In genomic region chr4:4248885-4249203, GRCh38 we compare ENCODE assay signal across 9 cellular contexts. TPM values are rescaled to one million over a fixed set of nuclear protein-coding genes. Genes with fewer than 3 reads are reported as not detected.
DNase-seq lines count a peak whose midpoint lies in the region; ATAC-seq and TF ChIP-seq lines count a peak whose summit lies in the region.
"Had no signal": no experiment of that assay in that cellular context is flagged by ENCODE, and none has a peak within 500 bp of the region (broad histone marks: within the 10 kb centered on the region; RNA-seq: fewer than 3 reads in every experiment).

No MANE protein-coding gene starts in this region.

- no peaks in the 10 kb centered on the region for H3K27me3 Mint-ChIP-seq in T-helper 17 cell

- peak overlapping the region; percentile 93 for H3K4me3 Mint-ChIP-seq in T-helper 17 cell

- H3K27ac ChIP-seq in GM23248, result peak overlapping the region; percentile 91
- H3K27ac ChIP-seq in foreskin keratinocyte, result peak overlapping the region; percentile 87

- peaks cover 5% of the 10 kb centered on the region; the same call in 1 of the 2 replicates for H3F3A ChIP-seq in GM23248 (ENCODE audit: insufficient read depth)

- peak overlapping the region; percentile 97 for H3K27ac Mint-ChIP-seq in T-helper 17 cell

- H3K36me3 Mint-ChIP-seq in T-helper 17 cell (ENCODE audit: low read depth), result peaks cover 6% of the 10 kb centered on the region

- DNase-seq in GM23248, result peak; percentile 66
- DNase-seq in T-helper 17 cell, result no peak
- no peak for DNase-seq in foreskin keratinocyte
- no peak for DNase-seq in CD1c-positive myeloid dendritic cell (ENCODE audit: extremely low spot score)

- peak overlapping the region; percentile 92 for H3K9ac ChIP-seq in GM23248
- peak overlapping the region; percentile 98 for H3K9ac ChIP-seq in skeletal muscle satellite cell (ENCODE audit: low read depth, low read length)

- H3K36me3 ChIP-seq in GM23248 (ENCODE audit: low read depth) (no peaks in the 10 kb centered on the region; the same call in 1 of the 2 replicates), skeletal muscle satellite cell (ENCODE audit: insufficient read depth, low read length) (peaks cover 11% of the 10 kb centered on the region)

- H3K4me1 ChIP-seq in GM23248 (ENCODE audit: insufficient read depth) (peaks cover 14% of the 10 kb centered on the region), foreskin keratinocyte (peaks cover 6% of the 10 kb centered on the region), skeletal muscle satellite cell (ENCODE audit: control insufficient read depth, insufficient read depth, low read length) (peaks cover 15% of the 10 kb centered on the region)

- peaks cover 21% of the 10 kb centered on the region for H3K79me2 ChIP-seq in GM23248 (ENCODE audit: insufficient read depth)

- H3K27me3 ChIP-seq in GM23248 (replicated peaks; ENCODE audit: insufficient read depth), result no peaks in the 10 kb centered on the region
- no peaks in the 10 kb centered on the region for H3K27me3 ChIP-seq in foreskin keratinocyte
- H3K27me3 ChIP-seq in skeletal muscle satellite cell (ENCODE audit: control insufficient read depth, insufficient read depth, low read length), result peaks cover under 1% of the 10 kb centered on the region

- 3% methylated on average over 10 of the region's 10 CpGs for WGBS in GM23248 (ENCODE audit: low coverage in 1 of 2, low lambda C conversion rate in 2 of 2, missing lambda C conversion rate in 2 of 2), 2 experiments

- H3K4me3 ChIP-seq in GM23248 (peak overlapping the region; percentile 84), skeletal muscle satellite cell (ENCODE audit: low read length) (peak overlapping the region; percentile 92)

- in situ Hi-C loops in GM23248 (cut with MboI), result no loop called here

- H3K9me2 ChIP-seq in GM23248 (ENCODE audit: insufficient read depth), result no peaks in the 10 kb centered on the region

- H2AFZ ChIP-seq in GM23248, result peak overlapping the region; percentile 96

- TF ChIP-seq CTCF in foreskin keratinocyte (conservative IDR thresholded peaks at IDR 0.05), result no peak

- H4K20me1 ChIP-seq in GM23248 (ENCODE audit: insufficient read depth), result no peaks in the 10 kb centered on the region

- no peak for ATAC-seq in T-helper 17 cell
- peak; percentile 4 for ATAC-seq in foreskin keratinocyte
- no peak for ATAC-seq in HG03280 (IDR thresholded peaks at IDR 0.05; ENCODE audit: unreplicated experiment)
- no peak for ATAC-seq in HG03342 (IDR thresholded peaks at IDR 0.05; ENCODE audit: unreplicated experiment)
- no peak for ATAC-seq in GM18867 (IDR thresholded peaks at IDR 0.05; ENCODE audit: unreplicated experiment)

- H3K9me3 ChIP-seq in GM23248 (ENCODE audit: low read depth) (no peaks in the 10 kb centered on the region), T-helper 17 cell (ENCODE audit: control insufficient read depth, low read length, poor library complexity, severe bottlenecking) (no peaks in the 10 kb centered on the region), skeletal muscle satellite cell (replicated peaks; ENCODE audit: low read length) (no peaks in the 10 kb centered on the region)

- H3K4me1 Mint-ChIP-seq in T-helper 17 cell, result peaks cover 22% of the 10 kb centered on the region

- H3K4me2 ChIP-seq in GM23248 (ENCODE audit: unreplicated experiment), result peak overlapping the region; percentile 92
- peak overlapping the region; percentile 88 for H3K4me2 ChIP-seq in skeletal muscle satellite cell (ENCODE audit: low read length)

RNA-seq across cellular contexts. Expression of gene TMEM128, which starts 0.8 kb away (rescaled TPM):
- 17.7 and 25.9 TPM in 2 replicates for total RNA-seq in GM23248 (2014; rRNA removed; shearing (Covaris generic))
- polyA plus RNA-seq in GM23248 (2016; fragmentation: Nextera tagmentation; extraction: Ambion mirVana) (35.4 and 38.4 TPM in 2 replicates), foreskin keratinocyte (19.2 and 22.8 TPM in 2 replicates)
- total RNA-seq in T-helper 17 cell (10 to 100 TPM in 1 of 2 donors, 1 to 10 TPM in 1; 9.0 to 10.5 TPM), foreskin keratinocyte (18.1 and 23.5 TPM in 2 replicates)
- 16.4 and 21.3 TPM in 2 replicates for total RNA-seq in skeletal muscle satellite cell (2012; rRNA removed)

RNA-seq across cellular contexts. Expression of gene OTOP1, which starts 22.1 kb away (rescaled TPM):
- total RNA-seq in GM23248 (2014; rRNA removed; shearing (Covaris generic)), result not detected in 2 replicates
- polyA plus RNA-seq in GM23248 (2016; fragmentation: Nextera tagmentation; extraction: Ambion mirVana), result not detected in 2 replicates
- not detected for total RNA-seq in T-helper 17 cell
- not detected in 2 replicates for total RNA-seq in foreskin keratinocyte
- polyA plus RNA-seq in foreskin keratinocyte, result not detected in 2 replicates
- total RNA-seq in skeletal muscle satellite cell (2012; rRNA removed), result not detected in 2 replicates
- total RNA-seq: T-helper 2 cell treated with Interferon-gamma antibody and Interleukin-4, amounts not matched to agents 100 ng/mL and 5 ng/mL, for 36 hours had no signal

RNA-seq across cellular contexts. Expression of gene LYAR, which starts 41.1 kb away (rescaled TPM):
- 6.7 and 11.9 TPM in 2 replicates for total RNA-seq in GM23248 (2014; rRNA removed; shearing (Covaris generic))
- 15.1 and 16.9 TPM in 2 replicates for polyA plus RNA-seq in GM23248 (2016; fragmentation: Nextera tagmentation; extraction: Ambion mirVana)
- total RNA-seq in T-helper 17 cell, result 10 to 100 TPM; 14.6 to 18.2 TPM
- total RNA-seq in foreskin keratinocyte, result 39.7 and 59.1 TPM in 2 replicates
- polyA plus RNA-seq in foreskin keratinocyte, result 35.2 and 51.2 TPM in 2 replicates
- total RNA-seq in skeletal muscle satellite cell (2012; rRNA removed), result 19.2 and 28.6 TPM in 2 replicates

RNA-seq across cellular contexts. Expression of gene ZBTB49, which starts 41.2 kb away (rescaled TPM):
- total RNA-seq in GM23248 (2014; rRNA removed; shearing (Covaris generic)), result 2.9 and 3.9 TPM in 2 replicates
- polyA plus RNA-seq in GM23248 (2016; fragmentation: Nextera tagmentation; extraction: Ambion mirVana) (1.6 and 1.9 TPM in 2 replicates), foreskin keratinocyte (1.5 and 1.6 TPM in 2 replicates)
- total RNA-seq in T-helper 17 cell (10 to 100 TPM in 1 of 2 donors, 1 to 10 TPM in 1; 7.4 to 12.9 TPM), foreskin keratinocyte (2.4 and 3.6 TPM in 2 replicates)
- total RNA-seq in skeletal muscle satellite cell (2012; rRNA removed), result 3.5 and 4.8 TPM in 2 replicates
